20 cellular contexts compared by ENCODE assay signal in the genomic region with DNA sequence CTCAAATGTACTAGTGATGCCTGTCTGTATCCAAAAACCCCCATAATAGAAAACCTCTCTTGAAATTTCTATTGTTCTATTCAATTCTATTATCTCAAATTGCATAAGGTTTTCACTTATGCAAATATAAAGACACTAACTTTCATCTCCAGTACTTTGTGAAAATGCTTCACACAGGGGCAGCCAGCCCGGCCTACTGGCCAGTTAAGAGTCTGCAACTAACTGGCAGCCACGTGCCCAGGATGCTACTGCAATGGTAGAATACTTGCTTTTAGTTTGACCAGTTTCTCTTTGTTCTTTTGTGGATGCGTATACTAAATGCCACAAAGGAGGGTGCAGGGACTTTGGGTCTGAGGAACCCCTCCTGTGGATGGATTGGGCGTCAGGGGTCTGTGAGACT.
DNase-seq lines count a peak whose midpoint lies in the region; ATAC-seq, FAIRE-seq and TF ChIP-seq lines count a peak whose summit lies in the region.
"Had no signal": no experiment of that assay in that cellular context is flagged by ENCODE, and none has a peak within 500 bp of the region (broad histone marks: within the 10 kb centered on the region; RNA-seq: fewer than 3 reads in every experiment).

No MANE protein-coding gene starts in this region.

- no peak for FAIRE-seq in HepG2 (lab: Jason Lieb, UNC)
- FAIRE-seq: A204.1, G401.6 had no signal

- H3K36me3 ChIP-seq in HepG2 (replicated peaks in 1 of 2; ENCODE audit: control insufficient read depth in 1 of 2, insufficient read depth in 2 of 2, low read length in 2 of 2) (no peaks in the 10 kb centered on the region), right lobe of liver (no peaks in the 10 kb centered on the region), brain microvascular endothelial cell (replicated peaks) (no peaks in the 10 kb centered on the region), testis (ENCODE audit: low read depth, missing control alignments) (no peaks in the 10 kb centered on the region)

- TF ChIP-seq CTCF in HepG2 (CRISPR knock-in tag; IDR thresholded peaks at IDR 0.05) (no peak), right lobe of liver (IDR thresholded peaks at IDR 0.05) (no peak), brain microvascular endothelial cell (IDR thresholded peaks at IDR 0.05; ENCODE audit: low read depth, low read length, missing control alignments) (peak; percentile 37), testis (IDR thresholded peaks at IDR 0.05) (no peak), natural killer cell (IDR thresholded peaks at IDR 0.05) (no peak)

- intact Hi-C loops in HepG2 (cut with micrococcal nuclease; ENCODE audit: unreplicated experiment) (no loop called here), right lobe of liver (cut with DNase I) (no loop called here), testis (cut with DNase I; ENCODE audit: low total_unique reads) (no loop called here), natural killer cell (cut with micrococcal nuclease) (no loop called here)

- no peaks in the 10 kb centered on the region for H3K4me1 Mint-ChIP-seq in natural killer cell

- no peak overlapping the region for H3K4me3 ChIP-seq in HepG2 (replicated peaks in 1 of 3; ENCODE audit: insufficient read depth in 1 of 3, low read depth in 2 of 3, low read length in 3 of 3)
- no peak overlapping the region for H3K4me3 ChIP-seq in right lobe of liver
- no peak overlapping the region for H3K4me3 ChIP-seq in brain microvascular endothelial cell (ENCODE audit: low read depth, low read length)
- no peak overlapping the region for H3K4me3 ChIP-seq in testis
- H3K4me3 ChIP-seq: PC-9 had no signal

- POLR2A ChIA-PET in HepG2 (lab: Yijun Ruan, JAX), result no interaction called here

- CTCF ChIA-PET in HepG2 (lab: Yijun Ruan, JAX; ENCODE audit: low intra/inter-chr PET ratio, low total read pairs), result no interaction called here

- H3K27me3 ChIP-seq in HepG2 (ENCODE audit: control insufficient read depth in 1 of 2, insufficient read depth in 2 of 2, low read length in 2 of 2), result no peaks in the 10 kb centered on the region
- H3K27me3 ChIP-seq in right lobe of liver, result no peaks in the 10 kb centered on the region
- no peaks in the 10 kb centered on the region for H3K27me3 ChIP-seq in brain microvascular endothelial cell (replicated peaks)
- H3K27me3 ChIP-seq in testis, result no peaks in the 10 kb centered on the region

- H3K9me3 ChIP-seq in HepG2 (ENCODE audit: low read length), result no peaks in the 10 kb centered on the region
- H3K9me3 ChIP-seq in right lobe of liver, result no peaks in the 10 kb centered on the region
- no peaks in the 10 kb centered on the region for H3K9me3 ChIP-seq in testis
- H3K9me3 ChIP-seq: SK-N-SH had no signal

- no peaks in the 10 kb centered on the region for H3K4me1 ChIP-seq in HepG2 (ENCODE audit: insufficient read depth, low read length)
- no peaks in the 10 kb centered on the region for H3K4me1 ChIP-seq in right lobe of liver
- peaks cover 11% of the 10 kb centered on the region for H3K4me1 ChIP-seq in testis

- no TSS peak for BruUV-seq in HepG2 (replicated peaks; lab: Mats Ljungman, UMichigan)

- H3K27me3 Mint-ChIP-seq in natural killer cell (ENCODE audit: low read depth in 2 of 2), result peaks cover 0 to 10% of the 10 kb centered on the region in 2 donors

- H3K79me2 ChIP-seq in HepG2 (ENCODE audit: insufficient read depth, low read length), result no peaks in the 10 kb centered on the region

- H3K27ac ChIP-seq in HepG2 (ENCODE audit: extremely low read length, insufficient read depth, low read length), result no peak overlapping the region
- no peak overlapping the region for H3K27ac ChIP-seq in right lobe of liver
- no peak overlapping the region for H3K27ac ChIP-seq in brain microvascular endothelial cell
- H3K27ac ChIP-seq in testis, result no peak overlapping the region
- H3K27ac ChIP-seq: PC-9 had no signal

- no peak overlapping the region for H3K9ac ChIP-seq in HepG2 (ENCODE audit: insufficient read depth, low read depth, low read length)
- H3K9ac ChIP-seq: SK-N-SH had no signal

- no peak for TF ChIP-seq RAD21 in HepG2 (CRISPR knock-in tag; IDR thresholded peaks at IDR 0.05)

- no peak overlapping the region for H3K4me3 Mint-ChIP-seq in natural killer cell
- H3K4me3 Mint-ChIP-seq: CD14-positive monocyte, H9 had no signal

- 21% methylated on average over 4 of the region's 4 CpGs for WGBS in HepG2 (ENCODE audit: low lambda C conversion rate)
- 73% methylated on average over 4 of the region's 4 CpGs for WGBS in right lobe of liver (ENCODE audit: insufficient coverage, low coverage, low lambda C conversion rate, missing lambda C conversion rate)
- WGBS in testis, 2 donors, result 87 to 93% methylated on average over 3 to 4 of the region's 4 CpGs

- H2AFZ ChIP-seq in HepG2 (ENCODE audit: low read length), result no peak overlapping the region
- H2AFZ ChIP-seq: PC-9 had no signal

- in situ Hi-C loops in HepG2 (cut with HindIII; ENCODE audit: extremely low pct_ligation_motif_present, low pct_unique_long_range_greater_than_20kb), result no loop called here
- in situ Hi-C loops in brain microvascular endothelial cell (cut with HindIII; ENCODE audit: low pct_ligation_motif_present, low sequenced_read_pairs), result no loop called here

- H4K20me1 ChIP-seq in HepG2 (ENCODE audit: insufficient read depth, low read length), result no peaks in the 10 kb centered on the region

- no peaks in the 10 kb centered on the region for H3K36me3 Mint-ChIP-seq in natural killer cell
- H3K36me3 Mint-ChIP-seq: CD14-positive monocyte had no signal

- no peak for DNase-seq in HepG2 (ENCODE audit: low spot score)
- DNase-seq in right lobe of liver, result no peak
- no peak for DNase-seq in brain microvascular endothelial cell
- DNase-seq in midbrain (lab: John Stamatoyannopoulos, UW), result peak; percentile 27
- DNase-seq in testis, result peak; percentile 28
- no peak for DNase-seq in natural killer cell
- no peak for DNase-seq in SK-N-DZ (ENCODE audit: low spot score)
- DNase-seq: Calu3, DMS79, H9, NCI-H1105 treated with DMSO at 0.1 percent for 48 hours, NCI-H1930, NCI-H226, NCI-H526 treated with DMSO at 0.1 percent for 48 hours, PC-9, SK-N-SH had no signal

- ATAC-seq in HepG2 (peak; percentile 59; the same call in 2 of the 3 replicates), right lobe of liver (no peak), natural killer cell (no peak), HG02938 (IDR thresholded peaks at IDR 0.05; ENCODE audit: unreplicated experiment) (no peak)

- no peak for TF ChIP-seq EP300 in HepG2 (IDR thresholded peaks at IDR 0.05; ENCODE audit: low read depth in 2 of 2, low read length in 2 of 2)
- no peak for TF ChIP-seq EP300 in HepG2 (CRISPR knock-in tag; IDR thresholded peaks at IDR 0.05; ENCODE audit: borderline replicate concordance)

- no peak overlapping the region for H3K4me2 ChIP-seq in HepG2 (ENCODE audit: low read depth, low read length)
- H3K4me2 ChIP-seq: PC-9, SK-N-SH had no signal

- TF ChIP-seq POLR2A in HepG2 (IDR thresholded peaks at IDR 0.05; ENCODE audit: insufficient read depth in 1 of 2, low read depth in 2 of 2, low read length in 2 of 2) (no peak), right lobe of liver (IDR thresholded peaks at IDR 0.05) (no peak), testis (IDR thresholded peaks at IDR 0.05) (no peak)

- no peak overlapping the region for H3K27ac Mint-ChIP-seq in natural killer cell
- H3K27ac Mint-ChIP-seq: CD14-positive monocyte had no signal

- H3K9me3 Mint-ChIP-seq in natural killer cell, result peaks cover 0 to 2% of the 10 kb centered on the region in 2 donors
- H3K9me3 Mint-ChIP-seq: H9 had no signal

TF ChIP-seq in HepG2, 621 proteins besides CTCF, POLR2A, EP300 and RAD21 (continues in another document):
- no peak for TF ChIP-seq U2AF1 (optimal IDR thresholded peaks at IDR 0.05; ENCODE audit: low read depth, low read length)
- no peak for TF ChIP-seq PAXIP1 (CRISPR knock-in tag; conservative IDR thresholded peaks at IDR 0.05)
- TF ChIP-seq ZNF367 (CRISPR knock-in tag; IDR thresholded peaks at IDR 0.05; ENCODE audit: borderline replicate concordance), result no peak
- no peak for TF ChIP-seq TEAD2 (CRISPR knock-in tag; IDR thresholded peaks at IDR 0.05)
- no peak for TF ChIP-seq TEAD3 (CRISPR knock-in tag; optimal IDR thresholded peaks at IDR 0.05; ENCODE audit: borderline replicate concordance)
- TF ChIP-seq ASH2L (IDR thresholded peaks at IDR 0.05; ENCODE audit: insufficient read length, low read depth, low read length), result no peak
- no peak for TF ChIP-seq HHEX (CRISPR knock-in tag; IDR thresholded peaks at IDR 0.05)
- TF ChIP-seq ZKSCAN8 (CRISPR knock-in tag; IDR thresholded peaks at IDR 0.05; ENCODE audit: borderline replicate concordance), result no peak

Comparison
In these comparisons a context has a peak if more than half of its experiments do, and no peak if none do; other contexts are left out.
1. DNase-seq: peak in midbrain (single experiment) and testis (single experiment); none in HepG2 (single experiment), right lobe of liver (0 of 3), brain microvascular endothelial cell (single experiment), natural killer cell (single experiment) and SK-N-DZ (single experiment).